In genomic region chr2:78063246-78064020, GRCh38 we compare ENCODE assay signal across 24 cellular contexts.
"Had no signal": no experiment of that assay in that cellular context is flagged by ENCODE, and none has a peak within 500 bp of the region (broad histone marks: within the 10 kb centered on the region; RNA-seq: fewer than 3 reads in every experiment).

No MANE protein-coding gene starts in this region.

- H3K4me3 ChIP-seq: colonic mucosa, coronary artery, dorsolateral prefrontal cortex, esophagus muscularis mucosa, esophagus squamous epithelium, gastrocnemius medialis, gastroesophageal sphincter, heart left ventricle, heart right ventricle had no signal

- H3K4me1 ChIP-seq: colonic mucosa, esophagus muscularis mucosa, esophagus squamous epithelium, foreskin keratinocyte, gastrocnemius medialis, gastroesophageal sphincter, heart left ventricle, heart right ventricle had no signal

- H3K9me3 ChIP-seq: colonic mucosa, esophagus muscularis mucosa, gastrocnemius medialis, gastroesophageal sphincter had no signal

- H3K27me3 ChIP-seq: colonic mucosa, dorsolateral prefrontal cortex, esophagus muscularis mucosa, esophagus squamous epithelium, foreskin keratinocyte, gastrocnemius medialis, gastroesophageal sphincter, heart left ventricle had no signal

- H3K27ac ChIP-seq: colonic mucosa, coronary artery, dorsolateral prefrontal cortex, epithelial cell of prostate, esophagus muscularis mucosa, esophagus squamous epithelium, foreskin keratinocyte, gastrocnemius medialis, gastroesophageal sphincter, heart left ventricle, heart right ventricle had no signal

- H3K36me3 ChIP-seq: colonic mucosa, esophagus muscularis mucosa, esophagus squamous epithelium, gastrocnemius medialis, gastroesophageal sphincter, heart left ventricle, heart right ventricle had no signal

- DNase-seq: colonic mucosa; cortex of kidney; dermis blood vessel endothelial cell; dorsolateral prefrontal cortex; effector CD4-positive, alpha-beta T cell; effector CD8-positive, alpha-beta T cell; effector memory CD4-positive, alpha-beta T cell; effector memory CD8-positive, alpha-beta T cell; endodermal cell; erythroblast; esophagus squamous epithelium; foreskin fibroblast; foreskin keratinocyte; foreskin melanocyte; gastrocnemius medialis; glutamatergic neuron; head of caudate nucleus; heart left ventricle; heart right ventricle had no signal

- ATAC-seq: effector memory CD8-positive, alpha-beta T cell; esophagus mucosa; foreskin keratinocyte; gastrocnemius medialis; gastroesophageal sphincter; heart left ventricle; heart right ventricle had no signal
